ENCODE assay signal across 9 cellular contexts in genomic region chr5:66864240-66864884, GRCh38.
DNase-seq lines count a peak whose midpoint lies in the region; ATAC-seq, FAIRE-seq and TF ChIP-seq lines count a peak whose summit lies in the region.
"Had no signal": no experiment of that assay in that cellular context is flagged by ENCODE, and none has a peak within 500 bp of the region (broad histone marks: within the 10 kb centered on the region; RNA-seq: fewer than 3 reads in every experiment).

No MANE protein-coding gene starts in this region.

- ATAC-seq in HG03520 (IDR thresholded peaks at IDR 0.05; ENCODE audit: unreplicated experiment) (peak; percentile 69), sciatic nerve (no peak), HG03521 (IDR thresholded peaks at IDR 0.05; ENCODE audit: unreplicated experiment) (no peak)

- no peaks in the 10 kb centered on the region for H3K79me2 ChIP-seq in DOHH2 (ENCODE audit: control insufficient read depth, low read length)

- no peaks in the 10 kb centered on the region for H3F3A ChIP-seq in DOHH2 (ENCODE audit: control insufficient read depth, insufficient read depth)

- H3K4me3 Mint-ChIP-seq in activated CD4-positive, alpha-beta memory T cell treated with anti-CD3 and anti-CD28 coated beads, Interleukin-2, amount 10 ng/mL, durations not matched to agents 7 days and 5 days: no peak overlapping the region

- peak; percentile 28 for DNase-seq in activated CD4-positive, alpha-beta memory T cell treated with anti-CD3 and anti-CD28 coated beads, Interleukin-2, amount 10 ng/mL, durations not matched to agents 7 days and 5 days
- peak; percentile 51 for DNase-seq in islet precursor cell
- DNase-seq in COLO829 (ENCODE audit: low spot score): no peak
- DNase-seq in urothelium cell line (ENCODE audit: low spot score): no peak
- no peak for DNase-seq in sciatic nerve (ENCODE audit: low spot score)

- CTCF ChIA-PET in activated CD4-positive, alpha-beta memory T cell treated with anti-CD3 and anti-CD28 coated beads, Interleukin-2, amount 10 ng/mL, durations not matched to agents 7 days and 5 days (lab: Charles Lee): interaction anchor here (0.6 to 4.5 kb wide), 16 partner anchors 9 to 558 kb away, joined by 3 to 29 read pairs (median 4); no protein-coding TSS in a partner anchor

- H3K27ac Mint-ChIP-seq in activated CD4-positive, alpha-beta memory T cell treated with anti-CD3 and anti-CD28 coated beads, Interleukin-2, amount 10 ng/mL, durations not matched to agents 7 days and 5 days: no peak overlapping the region

- peak; percentile 58 for TF ChIP-seq CTCF in DOHH2 (IDR thresholded peaks at IDR 0.05; ENCODE audit: low read depth, low read length, poor library complexity, severe bottlenecking)

- H3K27me3 ChIP-seq in DOHH2 (ENCODE audit: control insufficient read depth, low read length): peaks cover 15% of the 10 kb centered on the region

- no peak overlapping the region for H3K4me3 ChIP-seq in DOHH2 (ENCODE audit: low read length)
- H3K4me3 ChIP-seq: SK-N-MC had no signal

- no peak overlapping the region for H3K27ac ChIP-seq in DOHH2 (ENCODE audit: low read depth, low read length)
- H3K27ac ChIP-seq: SK-N-MC had no signal

- H3K36me3 Mint-ChIP-seq in activated CD4-positive, alpha-beta memory T cell treated with anti-CD3 and anti-CD28 coated beads, Interleukin-2, amount 10 ng/mL, durations not matched to agents 7 days and 5 days (ENCODE audit: low read depth): no peaks in the 10 kb centered on the region

- H3K27me3 Mint-ChIP-seq in activated CD4-positive, alpha-beta memory T cell treated with anti-CD3 and anti-CD28 coated beads, Interleukin-2, amount 10 ng/mL, durations not matched to agents 7 days and 5 days: peaks cover 16% of the 10 kb centered on the region

- no peak for FAIRE-seq in urothelium cell line (lab: Jason Lieb, UNC)

- no peaks in the 10 kb centered on the region for H3K9me3 Mint-ChIP-seq in activated CD4-positive, alpha-beta memory T cell treated with anti-CD3 and anti-CD28 coated beads, Interleukin-2, amount 10 ng/mL, durations not matched to agents 7 days and 5 days

- H3K9me3 ChIP-seq in DOHH2 (ENCODE audit: control insufficient read depth, insufficient read depth, low read length): no peaks in the 10 kb centered on the region

- H3K4me1 ChIP-seq in DOHH2 (ENCODE audit: control insufficient read depth, low read length): no peaks in the 10 kb centered on the region

- intact Hi-C loops in sciatic nerve (cut with DNase I): no loop called here

- no peaks in the 10 kb centered on the region for H3K36me3 ChIP-seq in DOHH2 (ENCODE audit: control insufficient read depth, low read length)

- no peaks in the 10 kb centered on the region for H4K20me1 ChIP-seq in DOHH2 (ENCODE audit: control insufficient read depth, insufficient read depth, low read depth, low read length)

- peaks cover 33% of the 10 kb centered on the region for H3K4me1 Mint-ChIP-seq in activated CD4-positive, alpha-beta memory T cell treated with anti-CD3 and anti-CD28 coated beads, Interleukin-2, amount 10 ng/mL, durations not matched to agents 7 days and 5 days

- H3K4me2 ChIP-seq in DOHH2 (ENCODE audit: low read length): no peak overlapping the region

- no peaks in the 10 kb centered on the region for H3K9me2 ChIP-seq in DOHH2 (replicated peaks; ENCODE audit: control insufficient read depth, low read length)

- POLR2A ChIA-PET in activated CD4-positive, alpha-beta memory T cell treated with anti-CD3 and anti-CD28 coated beads, Interleukin-2, amount 10 ng/mL, durations not matched to agents 7 days and 5 days (lab: Charles Lee): interaction anchor here (1.4 kb wide), 1 partner anchor 34 kb away, joined by 4 read pairs; no protein-coding TSS in a partner anchor

Comparison
In these comparisons a context has a peak if more than half of its experiments do, and no peak if none do; other contexts are left out.
1. DNase-seq: peak in activated CD4-positive, alpha-beta memory T cell treated with anti-CD3 and anti-CD28 coated beads, Interleukin-2, amount 10 ng/mL, durations not matched to agents 7 days and 5 days (single experiment) and islet precursor cell (single experiment); none in COLO829 (single experiment), urothelium cell line (single experiment) and sciatic nerve (single experiment).